In genomic region chr6:14217728-14218637, GRCh38 we compare ENCODE assay signal across 21 cellular contexts.
DNase-seq lines count a peak whose midpoint lies in the region; ATAC-seq, FAIRE-seq and TF ChIP-seq lines count a peak whose summit lies in the region.
"Had no signal": no experiment of that assay in that cellular context is flagged by ENCODE, and none has a peak within 500 bp of the region (broad histone marks: within the 10 kb centered on the region; RNA-seq: fewer than 3 reads in every experiment).

No MANE protein-coding gene starts in this region.

- no peak overlapping the region for H3K27ac ChIP-seq in left ventricle myocardium inferior (replicated peaks)
- H3K27ac ChIP-seq: foreskin keratinocyte, parathyroid adenoma, vagina had no signal

- H3K27me3 ChIP-seq in endocrine pancreas (ENCODE audit: control insufficient read depth, insufficient read depth, low read length) (no peaks in the 10 kb centered on the region), left ventricle myocardium inferior (ENCODE audit: low read depth) (no peaks in the 10 kb centered on the region)
- H3K27me3 ChIP-seq: foreskin keratinocyte, vagina had no signal

- H3K36me3 ChIP-seq in endocrine pancreas (ENCODE audit: control insufficient read depth, insufficient read depth, low read length) (no peaks in the 10 kb centered on the region), left ventricle myocardium inferior (no peaks in the 10 kb centered on the region)
- H3K36me3 ChIP-seq: vagina had no signal

- H3K27me3 Mint-ChIP-seq in progenitor cell of endocrine pancreas, result peaks cover 3% of the 10 kb centered on the region
- H3K27me3 Mint-ChIP-seq: activated CD4-positive, alpha-beta T cell treated with anti-CD3 and anti-CD28 coated beads, Interleukin-2, amount 10 ng/mL, durations not matched to agents 7 days and 5 days; activated naive CD8-positive, alpha-beta T cell treated with anti-CD3 and anti-CD28 coated beads, Interleukin-2, amount 50 U/mL, for 24 hours; stimulated activated naive CD8-positive, alpha-beta T cell treated with anti-CD3 and anti-CD28 coated beads, Interleukin-15, Interleukin-2, amounts not matched to agents 100 ng/mL and 50 ng/mL, for 24 hours had no signal

- H3K9me3 Mint-ChIP-seq in progenitor cell of endocrine pancreas (ENCODE audit: low read depth), result no peaks in the 10 kb centered on the region
- H3K9me3 Mint-ChIP-seq: activated CD4-positive, alpha-beta T cell treated with anti-CD3 and anti-CD28 coated beads, Interleukin-2, amount 10 ng/mL, durations not matched to agents 7 days and 5 days; activated naive CD8-positive, alpha-beta T cell treated with anti-CD3 and anti-CD28 coated beads, Interleukin-2, amount 50 U/mL, for 24 hours; activated T-cell treated with anti-CD3 and anti-CD28 coated beads, Interleukin-2, amount 50 U/mL, for 4 hours; stimulated activated naive CD8-positive, alpha-beta T cell treated with anti-CD3 and anti-CD28 coated beads, Interleukin-15, Interleukin-2, amounts not matched to agents 100 ng/mL and 50 ng/mL, for 24 hours had no signal

- H3K9me3 ChIP-seq in endocrine pancreas (ENCODE audit: control insufficient read depth, low read length), result no peaks in the 10 kb centered on the region
- no peaks in the 10 kb centered on the region for H3K9me3 ChIP-seq in left ventricle myocardium inferior (replicated peaks)
- H3K9me3 ChIP-seq: vagina had no signal

- intact Hi-C loops in left ventricle myocardium inferior (cut with micrococcal nuclease), result no loop called here

- no peaks in the 10 kb centered on the region for H3K4me1 ChIP-seq in endocrine pancreas (ENCODE audit: control insufficient read depth, insufficient read depth, low read length)
- H3K4me1 ChIP-seq in left ventricle myocardium inferior, result no peaks in the 10 kb centered on the region
- H3K4me1 ChIP-seq: foreskin keratinocyte, parathyroid adenoma, vagina had no signal

- H3K4me3 ChIP-seq in endocrine pancreas (ENCODE audit: control insufficient read depth, insufficient read depth, low read length) (peak overlapping the region; percentile 42), left ventricle myocardium inferior (no peak overlapping the region)
- H3K4me3 ChIP-seq: vagina had no signal

- TF ChIP-seq CTCF in progenitor cell of endocrine pancreas (IDR thresholded peaks at IDR 0.05; ENCODE audit: unreplicated experiment), result no peak
- TF ChIP-seq CTCF in left ventricle myocardium inferior (IDR thresholded peaks at IDR 0.05; ENCODE audit: borderline replicate concordance), result no peak

- H3K4me3 Mint-ChIP-seq in progenitor cell of endocrine pancreas (ENCODE audit: low read depth), result no peak overlapping the region
- H3K4me3 Mint-ChIP-seq: activated CD4-positive, alpha-beta T cell treated with anti-CD3 and anti-CD28 coated beads, Interleukin-2, amount 10 ng/mL, durations not matched to agents 7 days and 5 days; activated naive CD8-positive, alpha-beta T cell treated with anti-CD3 and anti-CD28 coated beads, Interleukin-2, amount 50 U/mL, for 24 hours; activated T-cell treated with anti-CD3 and anti-CD28 coated beads, Interleukin-2, amount 50 U/mL, for 4 hours; stimulated activated naive CD8-positive, alpha-beta T cell treated with anti-CD3 and anti-CD28 coated beads, Interleukin-15, Interleukin-2, amounts not matched to agents 100 ng/mL and 50 ng/mL, for 24 hours; T-helper 17 cell had no signal

- DNase-seq in GM12891 (ENCODE audit: insufficient read length, low spot score) (no peak), NCI-H345 (lab: John Stamatoyannopoulos, UW) (peak; percentile 29), progenitor cell of endocrine pancreas (ENCODE audit: low spot score, unreplicated experiment) (no peak), left ventricle myocardium inferior (no peak), KG1 (lab: John Stamatoyannopoulos, UW) (no peak), hepatic stellate cell (ENCODE audit: low spot score) (no peak)
- DNase-seq: activated CD4-positive, alpha-beta T cell treated with anti-CD3 and anti-CD28 coated beads, Interleukin-2, amount 10 ng/mL, durations not matched to agents 7 days and 5 days; activated naive CD8-positive, alpha-beta T cell treated with anti-CD3 and anti-CD28 coated beads, Interleukin-2, amount 50 U/mL, for 24 hours; activated T-cell treated with anti-CD3 and anti-CD28 coated beads, Interleukin-2, amount 50 U/mL, for 4 hours; AML-193; caudate nucleus; DMS79; foreskin keratinocyte; NCI-H526 treated with DMSO at 0.1 percent for 48 hours; T-helper 17 cell had no signal

- peaks cover 16% of the 10 kb centered on the region for H3K4me1 Mint-ChIP-seq in progenitor cell of endocrine pancreas (ENCODE audit: low read depth)
- H3K4me1 Mint-ChIP-seq: T-helper 17 cell had no signal

- no peak for TF ChIP-seq POLR2A in GM12891 (IDR thresholded peaks at IDR 0.05; ENCODE audit: low read depth, low read length)

- peak overlapping the region; percentile 94 for H3K27ac Mint-ChIP-seq in progenitor cell of endocrine pancreas
- H3K27ac Mint-ChIP-seq: activated CD4-positive, alpha-beta T cell treated with anti-CD3 and anti-CD28 coated beads, Interleukin-2, amount 10 ng/mL, durations not matched to agents 7 days and 5 days; activated naive CD8-positive, alpha-beta T cell treated with anti-CD3 and anti-CD28 coated beads, Interleukin-2, amount 50 U/mL, for 24 hours; stimulated activated naive CD8-positive, alpha-beta T cell treated with anti-CD3 and anti-CD28 coated beads, Interleukin-15, Interleukin-2, amounts not matched to agents 100 ng/mL and 50 ng/mL, for 24 hours; T-helper 17 cell had no signal

- H3K9ac ChIP-seq in endocrine pancreas (ENCODE audit: control insufficient read depth, insufficient read depth, low read length), result peak overlapping the region; percentile 10
- H3K9ac ChIP-seq: parathyroid adenoma had no signal

- ATAC-seq in HG02852 (IDR thresholded peaks at IDR 0.05; ENCODE audit: unreplicated experiment), result no peak
- ATAC-seq: activated naive CD8-positive, alpha-beta T cell treated with anti-CD3 and anti-CD28 coated beads, Interleukin-2, amount 50 U/mL, for 24 hours; activated T-cell treated with anti-CD3 and anti-CD28 coated beads, Interleukin-2, amount 50 U/mL, for 4 hours; foreskin keratinocyte; T-helper 17 cell had no signal

- no peaks in the 10 kb centered on the region for H3K36me3 Mint-ChIP-seq in progenitor cell of endocrine pancreas (ENCODE audit: insufficient read depth)

- peak; percentile 55 for FAIRE-seq in GM12891 (lab: Jason Lieb, UNC)
- FAIRE-seq: H1 had no signal

TF ChIP-seq in GM12891, 5 proteins besides CTCF, POLR2A, EP300 and RAD21:
- TF ChIP-seq TAF1 (IDR thresholded peaks at IDR 0.05; ENCODE audit: low read depth, low read length) (no peak), POU2F2 (IDR thresholded peaks at IDR 0.05; ENCODE audit: low read depth, low read length) (no peak), PAX5 (IDR thresholded peaks at IDR 0.05; ENCODE audit: insufficient read depth, low read length, severe bottlenecking) (no peak), POLR2AphosphoS5 (IDR thresholded peaks at IDR 0.05; ENCODE audit: low read depth, low read length) (no peak), SPI1 (IDR thresholded peaks at IDR 0.05; ENCODE audit: low read depth, low read length) (no peak)
